1 cellular context compared by ENCODE assay signal in the genomic region with DNA sequence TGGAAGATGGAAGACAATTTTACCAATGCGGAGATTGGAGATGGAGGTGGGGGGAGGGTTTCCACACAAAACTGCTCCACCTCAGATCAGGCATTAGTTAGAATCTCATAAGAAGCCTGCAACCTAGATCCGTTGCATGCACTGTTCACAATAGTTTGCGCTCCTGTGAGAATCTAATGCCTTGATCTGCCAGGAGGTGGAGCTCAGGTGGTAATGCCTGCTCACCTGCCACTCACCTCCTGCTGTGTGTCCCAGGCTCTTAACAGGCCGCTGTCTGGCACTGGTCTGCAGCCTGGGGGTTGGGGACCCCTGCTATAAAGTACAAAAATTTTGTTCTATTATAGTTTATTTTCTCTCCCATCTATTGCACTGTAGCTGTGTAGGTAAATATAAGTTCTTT.
TF ChIP-seq lines count a peak whose summit lies in the region.

No MANE protein-coding gene starts in this region.

TF ChIP-seq in HepG2, 621 proteins besides CTCF, POLR2A, EP300 and RAD21 (continued from another document):
- TF ChIP-seq, protein P1, sequence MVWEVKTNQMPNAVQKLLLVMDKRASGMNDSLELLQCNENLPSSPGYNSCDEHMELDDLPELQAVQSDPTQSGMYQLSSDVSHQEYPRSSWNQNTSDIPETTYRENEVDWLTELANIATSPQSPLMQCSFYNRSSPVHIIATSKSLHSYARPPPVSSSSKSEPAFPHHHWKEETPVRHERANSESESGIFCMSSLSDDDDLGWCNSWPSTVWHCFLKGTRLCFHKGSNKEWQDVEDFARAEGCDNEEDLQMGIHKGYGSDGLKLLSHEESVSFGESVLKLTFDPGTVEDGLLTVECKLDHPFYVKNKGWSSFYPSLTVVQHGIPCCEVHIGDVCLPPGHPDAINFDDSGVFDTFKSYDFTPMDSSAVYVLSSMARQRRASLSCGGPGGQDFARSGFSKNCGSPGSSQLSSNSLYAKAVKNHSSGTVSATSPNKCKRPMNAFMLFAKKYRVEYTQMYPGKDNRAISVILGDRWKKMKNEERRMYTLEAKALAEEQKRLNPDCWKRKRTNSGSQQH (CRISPR knock-in tag; IDR thresholded peaks at IDR 0.05; ENCODE audit: low read depth), result no peak
- TF ChIP-seq MAFK (conservative IDR thresholded peaks at IDR 0.05 in 1 of 2, IDR thresholded peaks at IDR 0.05 in 1 of 2; ENCODE audit: low read length in 2 of 2) (no peak), RAD51 (IDR thresholded peaks at IDR 0.05; ENCODE audit: borderline replicate concordance) (no peak)
